Comparison of ENCODE assay signal across 26 cellular contexts in the genomic region with DNA sequence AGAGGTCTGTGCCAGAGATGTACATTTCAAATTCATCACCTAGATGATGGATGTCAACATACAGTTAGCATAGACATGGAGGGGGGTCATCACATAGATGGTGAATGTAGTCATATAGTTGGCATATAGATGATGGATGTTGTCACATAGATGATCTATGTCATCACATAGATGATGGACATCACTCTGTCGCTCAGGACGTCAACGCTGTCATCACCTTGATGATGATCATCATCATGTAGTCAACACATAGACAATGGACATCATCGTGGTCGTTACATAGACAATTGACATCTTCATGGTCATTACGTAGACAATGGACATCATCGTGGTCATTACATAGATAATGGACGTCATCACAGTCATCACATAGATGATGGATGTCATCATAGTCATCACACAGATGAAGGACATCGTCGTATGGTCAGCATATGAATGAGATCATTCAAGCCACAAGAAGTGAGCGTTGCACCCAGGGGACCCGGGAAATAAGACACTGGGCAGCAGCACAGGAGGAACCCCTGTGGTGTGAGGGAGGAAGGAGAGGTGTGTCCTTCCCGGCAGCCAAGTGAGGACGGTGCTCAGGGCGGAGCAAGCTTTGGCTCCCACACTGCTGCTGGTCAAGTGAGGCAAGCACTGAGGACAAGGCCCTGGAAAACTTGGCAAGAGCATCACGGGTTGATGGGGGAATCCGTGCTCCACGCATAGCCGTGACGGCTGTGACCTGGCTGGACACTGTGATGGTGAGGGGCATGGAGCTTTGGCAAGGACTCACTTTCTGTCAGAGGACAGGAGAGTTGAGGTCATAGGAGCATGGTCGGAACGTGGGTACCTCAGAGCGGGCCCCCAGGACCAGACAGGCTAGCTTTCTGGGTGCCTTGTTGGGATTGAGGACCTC. TPM values are rescaled to one million over a fixed set of nuclear protein-coding genes. Genes with fewer than 3 reads are reported as not detected.
"Had no signal": no experiment of that assay in that cellular context is flagged by ENCODE, and none has a peak within 500 bp of the region (broad histone marks: within the 10 kb centered on the region; RNA-seq: fewer than 3 reads in every experiment).

No MANE protein-coding gene starts in this region.

- H3K27me3 ChIP-seq: breast epithelium, Peyer's patch had no signal

- ATAC-seq: activated CD4-positive, CD25-positive, alpha-beta regulatory T cell treated with anti-CD3 and anti-CD28 coated beads, Interleukin-2, amount 50 U/mL, for 24 hours; activated CD8-positive, alpha-beta T cell treated with anti-CD3 and anti-CD28 coated beads for 36 hours had no signal

- H3K9me3 Mint-ChIP-seq: activated CD8-positive, alpha-beta T cell treated with anti-CD3 and anti-CD28 coated beads for 36 hours; activated naive CD4-positive, alpha-beta T cell treated with anti-CD3 and anti-CD28 coated beads, Interleukin-2, amount 50 U/mL, for 24 hours; T-helper 1 cell treated with Interleukin-12 subunit alpha and Interleukin-12 subunit beta and Interleukin-4 antibody, amounts not matched to agents 30 μg/mL and 1 μg/mL, for 36 hours had no signal

- H3K4me3 ChIP-seq: breast epithelium, Peyer's patch had no signal

- H3K4me3 Mint-ChIP-seq: activated CD8-positive, alpha-beta T cell treated with anti-CD3 and anti-CD28 coated beads for 36 hours; activated naive CD4-positive, alpha-beta T cell treated with anti-CD3 and anti-CD28 coated beads, Interleukin-2, amount 50 U/mL, for 24 hours; T-helper 1 cell treated with Interleukin-12 subunit alpha and Interleukin-12 subunit beta and Interleukin-4 antibody, amounts not matched to agents 30 μg/mL and 1 μg/mL, for 36 hours had no signal

- H3K4me1 Mint-ChIP-seq: activated naive CD4-positive, alpha-beta T cell treated with anti-CD3 and anti-CD28 coated beads, Interleukin-2, amount 50 U/mL, for 24 hours had no signal

- H3K4me1 ChIP-seq: breast epithelium had no signal

- H3K27ac Mint-ChIP-seq: activated CD8-positive, alpha-beta T cell treated with anti-CD3 and anti-CD28 coated beads for 36 hours; activated naive CD4-positive, alpha-beta T cell treated with anti-CD3 and anti-CD28 coated beads, Interleukin-2, amount 50 U/mL, for 24 hours; T-helper 1 cell treated with Interleukin-12 subunit alpha and Interleukin-12 subunit beta and Interleukin-4 antibody, amounts not matched to agents 30 μg/mL and 1 μg/mL, for 36 hours had no signal

- H3K9me3 ChIP-seq: breast epithelium, Peyer's patch had no signal

- H3K27ac ChIP-seq: breast epithelium, Peyer's patch had no signal

- DNase-seq: activated CD4-positive, alpha-beta T cell treated with anti-CD3 and anti-CD28 coated beads for 4 hours; activated CD8-positive, alpha-beta memory T cell treated with anti-CD3 and anti-CD28 coated beads, Interleukin-2, amount 50 U/mL, for 4 hours; activated CD8-positive, alpha-beta T cell treated with anti-CD3 and anti-CD28 coated beads for 36 hours; activated effector memory CD4-positive, alpha-beta T cell treated with Interleukin-2 at 50 U/mL for 16 hours; activated naive CD4-positive, alpha-beta T cell; activated T-cell treated with anti-CD3 and anti-CD28 coated beads, Interleukin-2, amount 50 U/mL, for 1 hour; aorta; KG1; MV-4-11; NCI-H1092 treated with DMSO at 0.1 percent for 48 hours; NCI-H1417 treated with DMSO at 0.1 percent for 48 hours; NCI-H1694; NCI-H2029; NCI-H2107; NCI-H2171 treated with DMSO at 0.1 percent for 48 hours; NCI-H510A treated with DMSO at 0.1 percent for 48 hours; NCI-H69; NK-92 treated with Interleukin-12 subunit alpha and Interleukin-12 subunit beta, amount 100 ng/mL, for 24 hours; SHP77 treated with DMSO at 0.1 percent for 48 hours had no signal

- H3K36me3 ChIP-seq: breast epithelium, Peyer's patch had no signal

- H3K36me3 Mint-ChIP-seq: activated naive CD4-positive, alpha-beta T cell treated with anti-CD3 and anti-CD28 coated beads, Interleukin-2, amount 50 U/mL, for 24 hours had no signal

RNA-seq across cellular contexts. Expression of a gene that starts 28.7 kb away (rescaled TPM):
- total RNA-seq: activated CD8-positive, alpha-beta T cell treated with anti-CD3 and anti-CD28 coated beads for 36 hours; MCF 10A; SK-MEL-5 had no signal
